1 cellular context compared by ENCODE assay signal in the genomic region with DNA sequence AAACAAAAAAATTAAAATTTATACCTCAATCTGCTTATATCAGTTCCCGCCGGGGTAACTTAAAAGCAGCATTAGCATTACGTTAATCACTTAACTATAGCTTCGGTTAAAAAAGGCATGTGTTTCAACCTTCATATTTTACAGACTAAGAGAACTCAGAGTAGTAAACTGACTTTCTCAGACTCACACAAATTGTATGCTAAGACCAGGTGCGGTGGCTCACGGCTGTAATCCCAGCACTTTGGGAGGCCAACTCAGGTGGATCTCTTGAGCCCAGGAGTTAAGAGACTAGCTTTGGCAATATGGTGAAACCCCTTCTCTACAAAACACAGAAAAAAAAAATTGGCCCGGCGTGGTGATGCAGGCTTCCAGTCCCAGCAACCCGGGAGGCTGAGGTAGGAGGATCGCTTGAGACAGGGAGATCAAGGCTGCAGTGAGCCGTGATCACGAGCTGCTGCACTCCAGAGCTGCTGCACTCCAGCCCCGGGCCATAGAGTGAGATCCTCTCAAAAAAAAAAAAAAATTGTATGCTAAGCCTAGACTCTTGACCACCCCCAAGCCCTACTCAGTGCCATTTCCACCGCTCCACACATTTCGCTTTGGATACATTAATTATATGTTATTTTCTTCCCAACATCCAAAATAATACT.
TF ChIP-seq lines count a peak whose summit lies in the region.

No MANE protein-coding gene starts in this region.

TF ChIP-seq in HEK293, 187 proteins besides CTCF, POLR2A, EP300 and RAD21 (continued from another document):
- TF ChIP-seq, protein P1, sequence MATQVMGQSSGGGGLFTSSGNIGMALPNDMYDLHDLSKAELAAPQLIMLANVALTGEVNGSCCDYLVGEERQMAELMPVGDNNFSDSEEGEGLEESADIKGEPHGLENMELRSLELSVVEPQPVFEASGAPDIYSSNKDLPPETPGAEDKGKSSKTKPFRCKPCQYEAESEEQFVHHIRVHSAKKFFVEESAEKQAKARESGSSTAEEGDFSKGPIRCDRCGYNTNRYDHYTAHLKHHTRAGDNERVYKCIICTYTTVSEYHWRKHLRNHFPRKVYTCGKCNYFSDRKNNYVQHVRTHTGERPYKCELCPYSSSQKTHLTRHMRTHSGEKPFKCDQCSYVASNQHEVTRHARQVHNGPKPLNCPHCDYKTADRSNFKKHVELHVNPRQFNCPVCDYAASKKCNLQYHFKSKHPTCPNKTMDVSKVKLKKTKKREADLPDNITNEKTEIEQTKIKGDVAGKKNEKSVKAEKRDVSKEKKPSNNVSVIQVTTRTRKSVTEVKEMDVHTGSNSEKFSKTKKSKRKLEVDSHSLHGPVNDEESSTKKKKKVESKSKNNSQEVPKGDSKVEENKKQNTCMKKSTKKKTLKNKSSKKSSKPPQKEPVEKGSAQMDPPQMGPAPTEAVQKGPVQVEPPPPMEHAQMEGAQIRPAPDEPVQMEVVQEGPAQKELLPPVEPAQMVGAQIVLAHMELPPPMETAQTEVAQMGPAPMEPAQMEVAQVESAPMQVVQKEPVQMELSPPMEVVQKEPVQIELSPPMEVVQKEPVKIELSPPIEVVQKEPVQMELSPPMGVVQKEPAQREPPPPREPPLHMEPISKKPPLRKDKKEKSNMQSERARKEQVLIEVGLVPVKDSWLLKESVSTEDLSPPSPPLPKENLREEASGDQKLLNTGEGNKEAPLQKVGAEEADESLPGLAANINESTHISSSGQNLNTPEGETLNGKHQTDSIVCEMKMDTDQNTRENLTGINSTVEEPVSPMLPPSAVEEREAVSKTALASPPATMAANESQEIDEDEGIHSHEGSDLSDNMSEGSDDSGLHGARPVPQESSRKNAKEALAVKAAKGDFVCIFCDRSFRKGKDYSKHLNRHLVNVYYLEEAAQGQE (tag by site-specific recombination; IDR thresholded peaks at IDR 0.05) = 0 out of 2 replicates have a peak, but pooled peaks have one; percentile 17
- TF ChIP-seq ZNF140 (tag by site-specific recombination; IDR thresholded peaks at IDR 0.05) = no peak
- no peak for TF ChIP-seq ZNF266 (tag by site-specific recombination; IDR thresholded peaks at IDR 0.05; ENCODE audit: low read depth)
- TF ChIP-seq, protein P2, sequence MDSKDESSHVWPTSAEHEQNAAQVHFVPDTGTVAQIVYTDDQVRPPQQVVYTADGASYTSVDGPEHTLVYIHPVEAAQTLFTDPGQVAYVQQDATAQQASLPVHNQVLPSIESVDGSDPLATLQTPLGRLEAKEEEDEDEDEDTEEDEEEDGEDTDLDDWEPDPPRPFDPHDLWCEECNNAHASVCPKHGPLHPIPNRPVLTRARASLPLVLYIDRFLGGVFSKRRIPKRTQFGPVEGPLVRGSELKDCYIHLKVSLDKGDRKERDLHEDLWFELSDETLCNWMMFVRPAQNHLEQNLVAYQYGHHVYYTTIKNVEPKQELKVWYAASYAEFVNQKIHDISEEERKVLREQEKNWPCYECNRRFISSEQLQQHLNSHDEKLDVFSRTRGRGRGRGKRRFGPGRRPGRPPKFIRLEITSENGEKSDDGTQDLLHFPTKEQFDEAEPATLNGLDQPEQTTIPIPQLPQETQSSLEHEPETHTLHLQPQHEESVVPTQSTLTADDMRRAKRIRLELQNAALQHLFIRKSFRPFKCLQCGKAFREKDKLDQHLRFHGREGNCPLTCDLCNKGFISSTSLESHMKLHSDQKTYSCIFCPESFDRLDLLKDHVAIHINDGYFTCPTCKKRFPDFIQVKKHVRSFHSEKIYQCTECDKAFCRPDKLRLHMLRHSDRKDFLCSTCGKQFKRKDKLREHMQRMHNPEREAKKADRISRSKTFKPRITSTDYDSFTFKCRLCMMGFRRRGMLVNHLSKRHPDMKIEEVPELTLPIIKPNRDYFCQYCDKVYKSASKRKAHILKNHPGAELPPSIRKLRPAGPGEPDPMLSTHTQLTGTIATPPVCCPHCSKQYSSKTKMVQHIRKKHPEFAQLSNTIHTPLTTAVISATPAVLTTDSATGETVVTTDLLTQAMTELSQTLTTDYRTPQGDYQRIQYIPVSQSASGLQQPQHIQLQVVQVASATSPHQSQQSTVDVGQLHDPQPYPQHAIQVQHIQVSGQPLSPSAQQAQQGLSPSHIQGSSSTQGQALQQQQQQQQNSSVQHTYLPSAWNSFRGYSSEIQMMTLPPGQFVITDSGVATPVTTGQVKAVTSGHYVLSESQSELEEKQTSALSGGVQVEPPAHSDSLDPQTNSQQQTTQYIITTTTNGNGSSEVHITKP (tag by site-specific recombination; IDR thresholded peaks at IDR 0.05) = 0 out of 2 replicates have a peak, but pooled peaks have one; percentile 15
